8 cellular contexts compared by ENCODE assay signal in genomic region chr2:214809751-214810564, GRCh38. TPM values are rescaled to one million over a fixed set of nuclear protein-coding genes. Genes with fewer than 3 reads are reported as not detected.
DNase-seq lines count a peak whose midpoint lies in the region; ATAC-seq, FAIRE-seq and TF ChIP-seq lines count a peak whose summit lies in the region.

No MANE protein-coding gene starts in this region.

- peak overlapping the region; percentile 97 for H2AFZ ChIP-seq in keratinocyte (ENCODE audit: control insufficient read depth, low read length)

- peaks cover 9% of the 10 kb centered on the region for H3K27me3 Mint-ChIP-seq in central memory CD8-positive, alpha-beta T cell

- peak overlapping the region; percentile 90 for H3K4me3 ChIP-seq in AG09309 (ENCODE audit: control insufficient read depth, low read depth, low read length)
- peak overlapping the region; percentile 71 to 87 (median 81) for H3K4me3 ChIP-seq in keratinocyte (ENCODE audit: control insufficient read depth in 2 of 3, extremely low read depth in 1 of 3, insufficient read depth in 2 of 3, low read depth in 1 of 3, low read length in 3 of 3)

- H3K4me2 ChIP-seq in keratinocyte (ENCODE audit: control insufficient read depth, extremely low read depth, insufficient read depth, low read depth, low read length), result peak overlapping the region; percentile 99

- no peak for FAIRE-seq in keratinocyte (lab: Jason Lieb, UNC)

- dilution Hi-C loops in keratinocyte (cut with MboI; ENCODE audit: extremely low pct_ligation_motif_present, low sequenced_read_pairs), result no loop called here

- H3K27ac ChIP-seq in keratinocyte (ENCODE audit: control insufficient read depth, insufficient read depth, low read length), result peak overlapping the region; percentile 92

- peaks cover 27% of the 10 kb centered on the region for H3K4me1 ChIP-seq in keratinocyte (ENCODE audit: control insufficient read depth, extremely low read depth, insufficient read depth, low read length)

- no peaks in the 10 kb centered on the region for H3K27me3 ChIP-seq in keratinocyte (ENCODE audit: control insufficient read depth, extremely low read depth, insufficient read depth, low read length)

- H3K27ac Mint-ChIP-seq in central memory CD8-positive, alpha-beta T cell (ENCODE audit: low read depth), result peak overlapping the region; percentile 81

- no peaks in the 10 kb centered on the region for H3K9me1 ChIP-seq in keratinocyte (ENCODE audit: control insufficient read depth, extremely low read depth, insufficient read depth, low read length)

- peak; percentile 92 for DNase-seq in AG09309 (ENCODE audit: low read depth)
- peak; percentile 98 for DNase-seq in NCI-H345 (lab: John Stamatoyannopoulos, UW)
- DNase-seq in activated CD4-positive, CD25-positive, alpha-beta regulatory T cell (lab: John Stamatoyannopoulos, UW), result peak; percentile 93 to 99 (median 96)
- peak; percentile 89 to 94 for DNase-seq in central memory CD8-positive, alpha-beta T cell (ENCODE audit: low spot score in 2 of 2)
- peak; percentile 73 for DNase-seq in keratinocyte (ENCODE audit: low read depth, low spot score)
- DNase-seq in stimulated activated CD4-positive, alpha-beta T cell treated with anti-CD3 and anti-CD28 coated beads, Interleukin-12 subunit alpha, Interleukin-12 subunit beta, amount 100 ng/mL, for 48 hours (ENCODE audit: low read depth in 2 of 3, low spot score in 1 of 3), result peak; percentile 99

- no peaks in the 10 kb centered on the region for H4K20me1 ChIP-seq in keratinocyte (ENCODE audit: control insufficient read depth, extremely low read depth, insufficient read depth, low read length)

- H3K9me3 ChIP-seq in keratinocyte (ENCODE audit: control insufficient read depth, low read depth, low read length), result no peaks in the 10 kb centered on the region

- no peak for TF ChIP-seq CTCF in AG09309 (IDR thresholded peaks at IDR 0.05; ENCODE audit: control insufficient read depth, insufficient read depth, low read depth, low read length, missing control alignments)
- no peak for TF ChIP-seq CTCF in keratinocyte (optimal IDR thresholded peaks at IDR 0.05 in 1 of 3, IDR thresholded peaks at IDR 0.05 in 1 of 3, conservative IDR thresholded peaks at IDR 0.05 in 1 of 3; ENCODE audit: extremely low read depth in 1 of 3, insufficient read depth in 2 of 3, low read length in 3 of 3)

- ATAC-seq in HG03175 (IDR thresholded peaks at IDR 0.05; ENCODE audit: unreplicated experiment), result peak; percentile 82
- ATAC-seq in central memory CD8-positive, alpha-beta T cell (replicated peaks; ENCODE audit: extremely low read depth, poor library complexity, severe bottlenecking), result peak; percentile 69

- in situ Hi-C loops in GM18951 (cut with MboI; ENCODE audit: low sequenced_read_pairs, unreplicated experiment), result no loop called here

- H3K9me3 Mint-ChIP-seq in central memory CD8-positive, alpha-beta T cell, result no peaks in the 10 kb centered on the region

- TF ChIP-seq POLR2A in GM18951 (IDR thresholded peaks at IDR 0.05; ENCODE audit: extremely low read depth, insufficient read depth, insufficient read length), result peak; percentile 68

- peaks cover 34% of the 10 kb centered on the region for H3K79me2 ChIP-seq in keratinocyte (ENCODE audit: control insufficient read depth, insufficient read depth, low read length)

- peak overlapping the region; percentile 95 for H3K4me3 Mint-ChIP-seq in central memory CD8-positive, alpha-beta T cell

- peak overlapping the region; percentile 89 for H3K9ac ChIP-seq in keratinocyte (ENCODE audit: control insufficient read depth, extremely low read depth, insufficient read depth, low read length)

- peaks cover 0 to 3% of the 10 kb centered on the region in 2 experiments for H3K36me3 ChIP-seq in keratinocyte (ENCODE audit: control insufficient read depth in 2 of 2, extremely low read depth in 1 of 2, insufficient read depth in 2 of 2, low read length in 2 of 2)

- peaks cover 32% of the 10 kb centered on the region for H3K4me1 Mint-ChIP-seq in central memory CD8-positive, alpha-beta T cell

- H3K36me3 Mint-ChIP-seq in central memory CD8-positive, alpha-beta T cell (ENCODE audit: insufficient read depth), result peaks cover 9% of the 10 kb centered on the region

RNA-seq across cellular contexts. Expression of gene BARD1, which starts 0.5 kb away (rescaled TPM):
- polyA plus RNA-seq in keratinocyte, result 1.7 to 4.6 TPM (median 3.6 TPM) in 3 replicates
- 1.6 TPM for polyA plus RNA-seq in keratinocyte (2011; ENCODE audit: low read depth)
- polyA plus RNA-seq in keratinocyte (2011; cell fraction: cytosol; rRNA removed), result 0.75 and 1.4 TPM in 2 replicates
- 1.7 and 3.2 TPM in 2 replicates for polyA plus RNA-seq in keratinocyte (2011; cell fraction: nucleus; rRNA removed)
- 0.62 and 9.1 TPM in 2 replicates for polyA plus RNA-seq in keratinocyte (2012; ENCODE audit: low replicate concordance)
- polyA minus RNA-seq in keratinocyte, result 5.5 to 24.7 TPM (median 7.3 TPM) in 3 replicates
- polyA minus RNA-seq in keratinocyte (2011; cell fraction: cytosol; rRNA and poly(A)+ RNA removed), result 10.9 TPM
- 5.9 and 7.1 TPM in 2 replicates for polyA minus RNA-seq in keratinocyte (2011; cell fraction: nucleus; rRNA and poly(A)+ RNA removed)

Comparison
In these comparisons a context has a peak if more than half of its experiments do, and no peak if none do; other contexts are left out.
1. Peak in every context shown above with its lines: DNase-seq, ATAC-seq, H3K4me3 ChIP-seq and H3K27ac ChIP-seq.